Comparison of ENCODE assay signal across 1 cellular context in the genomic region with DNA sequence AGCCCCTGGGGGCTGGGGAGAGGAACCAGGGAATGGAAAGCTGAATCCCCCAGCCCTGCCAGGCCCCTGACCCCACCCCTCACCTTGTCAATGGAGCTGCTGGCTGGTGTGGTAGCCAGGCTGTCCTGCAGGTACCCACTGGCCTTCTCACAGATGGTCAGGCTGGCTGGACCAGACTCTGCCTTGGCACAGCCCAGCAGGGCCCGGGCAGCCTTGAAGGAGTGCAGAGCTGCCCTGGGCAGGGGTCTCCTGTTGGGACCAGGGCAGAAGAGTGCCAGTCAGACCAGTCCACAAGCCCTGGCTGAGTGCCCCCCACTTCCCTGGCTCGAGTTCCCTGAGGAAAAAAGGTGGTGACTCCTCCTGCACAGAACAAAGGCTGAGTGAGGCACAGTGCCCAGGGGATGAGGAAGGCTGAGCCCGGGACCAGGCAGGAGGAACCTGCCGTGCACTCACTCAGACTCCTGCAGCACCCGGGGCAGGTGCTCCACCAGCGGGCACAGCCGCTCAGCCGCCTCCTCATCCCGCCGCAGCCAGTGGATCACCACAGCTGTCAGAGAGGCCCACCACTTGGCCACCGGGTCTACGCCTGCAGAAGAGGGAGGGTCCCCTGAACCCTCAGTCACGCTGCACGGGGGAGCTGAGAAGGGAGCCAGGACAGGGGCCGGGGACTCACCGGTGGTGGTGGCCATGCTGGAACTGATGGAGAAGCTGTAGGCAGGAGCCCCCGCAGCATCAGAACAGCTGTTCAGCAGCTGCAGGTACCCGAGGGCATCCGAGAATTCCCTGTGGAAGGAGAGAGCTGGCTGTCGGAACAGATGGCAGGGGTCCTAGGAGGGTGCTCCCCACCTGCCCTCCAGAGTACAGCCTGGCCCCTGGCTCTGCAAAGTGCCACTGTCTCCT.
TF ChIP-seq lines count a peak whose summit lies in the region.

No MANE protein-coding gene starts in this region.

TF ChIP-seq in H1, 55 proteins besides CTCF, POLR2A, EP300 and RAD21 (continued from another document):
- TF ChIP-seq, protein P1, sequence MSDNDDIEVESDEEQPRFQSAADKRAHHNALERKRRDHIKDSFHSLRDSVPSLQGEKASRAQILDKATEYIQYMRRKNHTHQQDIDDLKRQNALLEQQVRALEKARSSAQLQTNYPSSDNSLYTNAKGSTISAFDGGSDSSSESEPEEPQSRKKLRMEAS (IDR thresholded peaks at IDR 0.05) = no peak
- TF ChIP-seq POLR2AphosphoS5 (IDR thresholded peaks at IDR 0.05; ENCODE audit: low read depth, low read length) (no peak), MAFK (IDR thresholded peaks at IDR 0.05; ENCODE audit: low read depth, low read length) (no peak), RBBP5 (IDR thresholded peaks at IDR 0.05; ENCODE audit: borderline replicate concordance, low read depth, low read length) (no peak), SP2 (IDR thresholded peaks at IDR 0.05; ENCODE audit: low read length) (no peak), NRF1 (IDR thresholded peaks at IDR 0.05; ENCODE audit: low read depth, low read length) (no peak), KDM1A (IDR thresholded peaks at IDR 0.05; ENCODE audit: borderline replicate concordance, low read length) (no peak), JUND (IDR thresholded peaks at IDR 0.05; ENCODE audit: low read length) (no peak)
- TF ChIP-seq, protein P2, sequence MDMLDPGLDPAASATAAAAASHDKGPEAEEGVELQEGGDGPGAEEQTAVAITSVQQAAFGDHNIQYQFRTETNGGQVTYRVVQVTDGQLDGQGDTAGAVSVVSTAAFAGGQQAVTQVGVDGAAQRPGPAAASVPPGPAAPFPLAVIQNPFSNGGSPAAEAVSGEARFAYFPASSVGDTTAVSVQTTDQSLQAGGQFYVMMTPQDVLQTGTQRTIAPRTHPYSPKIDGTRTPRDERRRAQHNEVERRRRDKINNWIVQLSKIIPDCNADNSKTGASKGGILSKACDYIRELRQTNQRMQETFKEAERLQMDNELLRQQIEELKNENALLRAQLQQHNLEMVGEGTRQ (IDR thresholded peaks at IDR 0.05; ENCODE audit: low read length) = no peak
